Comparison of ENCODE assay signal across 20 cellular contexts in the genomic region with DNA sequence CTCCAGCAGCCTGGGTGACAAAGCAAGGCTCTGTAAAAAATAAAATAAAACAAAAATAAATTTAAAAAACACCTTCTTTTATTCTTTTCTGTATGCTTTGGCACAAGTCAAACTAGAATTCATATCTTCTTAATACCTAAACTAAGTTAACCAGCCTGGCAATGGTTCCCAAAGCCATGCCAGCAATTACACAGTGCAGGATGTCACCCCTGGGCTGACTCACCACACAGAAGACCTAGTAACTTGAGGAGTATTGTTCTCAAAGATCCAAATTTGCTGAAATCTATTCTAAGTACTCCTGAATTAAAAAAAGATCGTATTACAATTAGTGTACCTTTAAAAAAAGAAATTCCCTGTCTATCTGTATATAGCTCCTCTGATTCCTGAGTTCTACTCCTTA.
DNase-seq lines count a peak whose midpoint lies in the region; ATAC-seq and TF ChIP-seq lines count a peak whose summit lies in the region.
"Had no signal": no experiment of that assay in that cellular context is flagged by ENCODE, and none has a peak within 500 bp of the region (broad histone marks: within the 10 kb centered on the region; RNA-seq: fewer than 3 reads in every experiment).

No MANE protein-coding gene starts in this region.

- H3K27ac Mint-ChIP-seq in stimulated activated naive CD8-positive, alpha-beta T cell treated with anti-CD3 and anti-CD28 coated beads, Interleukin-15, amount 100 ng/mL, for 72 hours, result no peak overlapping the region
- H3K27ac Mint-ChIP-seq: CD4-positive, alpha-beta memory T cell had no signal

- peaks cover 6% of the 10 kb centered on the region for H3K27me3 Mint-ChIP-seq in stimulated activated naive CD8-positive, alpha-beta T cell treated with anti-CD3 and anti-CD28 coated beads, Interleukin-15, amount 100 ng/mL, for 72 hours
- H3K27me3 Mint-ChIP-seq: CD4-positive, alpha-beta memory T cell had no signal

- peak overlapping the region; percentile 21 for H3K27ac ChIP-seq in left ventricle myocardium inferior (replicated peaks)
- H3K27ac ChIP-seq: upper lobe of left lung had no signal

- H3K4me1 ChIP-seq in left ventricle myocardium inferior, result peaks cover 35% of the 10 kb centered on the region
- H3K4me1 ChIP-seq: upper lobe of left lung had no signal

- H3K4me1 Mint-ChIP-seq in stimulated activated naive CD8-positive, alpha-beta T cell treated with anti-CD3 and anti-CD28 coated beads, Interleukin-15, amount 100 ng/mL, for 72 hours, result peaks cover 14% of the 10 kb centered on the region

- H3K4me3 ChIP-seq in left ventricle myocardium inferior, result no peak overlapping the region
- no peak overlapping the region for H3K4me3 ChIP-seq in fibroblast of the aortic adventitia (ENCODE audit: low read depth, low read length)
- H3K4me3 ChIP-seq: heart left ventricle, upper lobe of left lung had no signal

- no peak for ATAC-seq in Right ventricle myocardium inferior
- ATAC-seq in stimulated activated naive CD8-positive, alpha-beta T cell treated with anti-CD3 and anti-CD28 coated beads, Interleukin-15, amount 100 ng/mL, for 72 hours, result no peak

- no peaks in the 10 kb centered on the region for H3K9me3 Mint-ChIP-seq in stimulated activated naive CD8-positive, alpha-beta T cell treated with anti-CD3 and anti-CD28 coated beads, Interleukin-15, amount 100 ng/mL, for 72 hours
- H3K9me3 Mint-ChIP-seq: CD4-positive, alpha-beta memory T cell had no signal

- intact Hi-C loops in left ventricle myocardium inferior (cut with micrococcal nuclease), result no loop called here
- intact Hi-C loops in Right ventricle myocardium inferior (cut with DNase I), result loop anchor here (5.0 kb wide), 2 partner anchors 138 to 303 kb away; no protein-coding TSS in a partner anchor
- intact Hi-C loops in posterior vena cava (cut with DNase I), result no loop called here

- H3K9me3 ChIP-seq in left ventricle myocardium inferior (replicated peaks), result no peaks in the 10 kb centered on the region
- H3K9me3 ChIP-seq: heart left ventricle, upper lobe of left lung had no signal

- DNase-seq in left ventricle myocardium inferior, result no peak
- DNase-seq in Right ventricle myocardium inferior (ENCODE audit: missing footprints), result no peak
- peak; percentile 63 for DNase-seq in astrocyte of the hippocampus (ENCODE audit: low read depth, low spot score)
- peak; percentile 76 for DNase-seq in fibroblast of the aortic adventitia (ENCODE audit: low read depth)
- no peak for DNase-seq in OCI-M2 (lab: John Stamatoyannopoulos, UW; ENCODE audit: unreplicated experiment)
- DNase-seq in stimulated activated naive CD8-positive, alpha-beta T cell treated with anti-CD3 and anti-CD28 coated beads, Interleukin-15, amount 100 ng/mL, for 72 hours, result no peak
- DNase-seq in NCI-H524 (lab: John Stamatoyannopoulos, UW), result no peak
- no peak for DNase-seq in posterior vena cava (ENCODE audit: low spot score)
- DNase-seq: activated effector memory CD4-positive, alpha-beta T cell treated with anti-CD3 and anti-CD28 coated beads, Interleukin-2, amount 50 U/mL, for 16 hours; CD4-positive, alpha-beta memory T cell; islet precursor cell; midbrain; NCI-H187; NCI-H510A treated with DMSO at 0.1 percent for 48 hours; retina; stimulated activated CD4-positive, alpha-beta T cell treated with anti-CD3 and anti-CD28 coated beads, Interleukin-15, amount 100 ng/mL, for 24 hours; stimulated activated naive CD4-positive, alpha-beta T cell treated with Interleukin-2 at 50 U/mL for 16 hours; upper lobe of left lung had no signal

- no peak overlapping the region for H3K4me3 Mint-ChIP-seq in stimulated activated naive CD8-positive, alpha-beta T cell treated with anti-CD3 and anti-CD28 coated beads, Interleukin-15, amount 100 ng/mL, for 72 hours
- H3K4me3 Mint-ChIP-seq: CD4-positive, alpha-beta memory T cell; neural crest cell had no signal

- no peaks in the 10 kb centered on the region for H3K27me3 ChIP-seq in left ventricle myocardium inferior (ENCODE audit: low read depth)
- H3K27me3 ChIP-seq: heart left ventricle, upper lobe of left lung had no signal

- no peak for TF ChIP-seq CTCF in left ventricle myocardium inferior (IDR thresholded peaks at IDR 0.05; ENCODE audit: borderline replicate concordance)
- TF ChIP-seq CTCF in fibroblast of the aortic adventitia (IDR thresholded peaks at IDR 0.05; ENCODE audit: insufficient read depth, low read length), result no peak

- no peaks in the 10 kb centered on the region for H3K36me3 ChIP-seq in left ventricle myocardium inferior
- H3K36me3 ChIP-seq: heart left ventricle, upper lobe of left lung had no signal

Comparison
In these comparisons a context has a peak if more than half of its experiments do, and no peak if none do; other contexts are left out.
1. DNase-seq: peak in astrocyte of the hippocampus (single experiment) and fibroblast of the aortic adventitia (single experiment); none in left ventricle myocardium inferior (single experiment), Right ventricle myocardium inferior (single experiment), OCI-M2 (single experiment), stimulated activated naive CD8-positive, alpha-beta T cell treated with anti-CD3 and anti-CD28 coated beads, Interleukin-15, amount 100 ng/mL, for 72 hours (0 of 2), NCI-H524 (0 of 2) and posterior vena cava (single experiment).